20 cellular contexts compared by ENCODE assay signal in the genomic region with DNA sequence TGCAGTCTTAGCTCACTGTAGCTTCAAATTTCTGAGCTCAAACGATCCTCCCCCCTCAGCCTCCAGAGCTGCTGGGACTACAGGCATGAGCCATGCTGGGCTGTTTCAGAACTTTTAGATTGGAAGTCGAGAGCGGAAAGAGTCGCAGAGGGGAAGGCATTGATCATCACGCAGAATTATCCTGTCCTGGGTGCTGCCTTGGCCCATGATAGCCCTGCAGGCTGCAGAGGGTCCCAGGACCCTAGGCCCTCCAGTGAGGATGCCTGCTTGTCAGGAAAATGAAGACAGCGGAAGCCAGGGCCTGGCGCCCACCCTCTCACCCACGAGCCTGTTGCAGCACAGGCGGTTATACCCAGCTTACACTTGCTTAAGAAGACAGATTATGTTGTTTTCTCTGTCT. TPM values are rescaled to one million over a fixed set of nuclear protein-coding genes. Genes with fewer than 3 reads are reported as not detected.
DNase-seq lines count a peak whose midpoint lies in the region; ATAC-seq, FAIRE-seq and TF ChIP-seq lines count a peak whose summit lies in the region.
"Had no signal": no experiment of that assay in that cellular context is flagged by ENCODE, and none has a peak within 500 bp of the region (broad histone marks: within the 10 kb centered on the region; RNA-seq: fewer than 3 reads in every experiment).

No MANE protein-coding gene starts in this region.

- H3K4me3 Mint-ChIP-seq in activated CD8-positive, alpha-beta T cell treated with anti-CD3 and anti-CD28 coated beads, Interleukin-2, amount 10 ng/mL, durations not matched to agents 7 days and 5 days = no peak overlapping the region
- H3K4me3 Mint-ChIP-seq in activated CD8-positive, alpha-beta T cell treated with anti-CD3 and anti-CD28 coated beads for 36 hours = no peak overlapping the region
- H3K4me3 Mint-ChIP-seq in CD8-positive, alpha-beta T cell = peak overlapping the region; percentile 26
- no peak overlapping the region for H3K4me3 Mint-ChIP-seq in nephron progenitor cell
- H3K4me3 Mint-ChIP-seq: H9 had no signal

- H4K20me1 ChIP-seq in K562 (replicated peaks; ENCODE audit: control insufficient read depth, insufficient read depth, low read length) = peaks cover 43% of the 10 kb centered on the region

- TF ChIP-seq POLR2A in K562 (conservative IDR thresholded peaks at IDR 0.05) = no peak

- peak; percentile 11 for FAIRE-seq in K562 (lab: Jason Lieb, UNC)

- no peaks in the 10 kb centered on the region for H3K9me3 Mint-ChIP-seq in activated CD8-positive, alpha-beta T cell treated with anti-CD3 and anti-CD28 coated beads, Interleukin-2, amount 10 ng/mL, durations not matched to agents 7 days and 5 days (ENCODE audit: insufficient read depth)
- H3K9me3 Mint-ChIP-seq in activated CD8-positive, alpha-beta T cell treated with anti-CD3 and anti-CD28 coated beads for 36 hours = no peaks in the 10 kb centered on the region
- H3K9me3 Mint-ChIP-seq in CD8-positive, alpha-beta T cell = no peaks in the 10 kb centered on the region
- no peaks in the 10 kb centered on the region for H3K9me3 Mint-ChIP-seq in nephron progenitor cell
- H3K9me3 Mint-ChIP-seq: H9 had no signal

- H3K27ac ChIP-seq in CD8-positive, alpha-beta T cell (ENCODE audit: low read depth, low read length) = no peak overlapping the region
- H3K27ac ChIP-seq in K562 (ENCODE audit: extremely low read depth, low read depth, low read length) = peak overlapping the region; percentile 57; the same call in 1 of the 3 replicates
- H3K27ac ChIP-seq: colonic mucosa, ovary, upper lobe of right lung had no signal

- H3K27ac Mint-ChIP-seq in activated CD8-positive, alpha-beta T cell treated with anti-CD3 and anti-CD28 coated beads, Interleukin-2, amount 10 ng/mL, durations not matched to agents 7 days and 5 days = peak overlapping the region; percentile 98
- H3K27ac Mint-ChIP-seq in activated CD8-positive, alpha-beta T cell treated with anti-CD3 and anti-CD28 coated beads for 36 hours = no peak overlapping the region
- peak overlapping the region; percentile 92 for H3K27ac Mint-ChIP-seq in CD8-positive, alpha-beta T cell
- peak overlapping the region; percentile 95 for H3K27ac Mint-ChIP-seq in nephron progenitor cell

- DNase-seq in activated CD8-positive, alpha-beta T cell treated with anti-CD3 and anti-CD28 coated beads, Interleukin-2, amount 10 ng/mL, durations not matched to agents 7 days and 5 days = no peak
- DNase-seq in activated CD8-positive, alpha-beta T cell treated with anti-CD3 and anti-CD28 coated beads for 36 hours = no peak
- DNase-seq in CD8-positive, alpha-beta T cell = no peak
- DNase-seq in K562 (ENCODE audit: extremely low read depth in 1 of 4, low spot score in 3 of 4) = peak in 1 of 4 experiments; percentile 15
- DNase-seq in nephron progenitor cell = no peak
- DNase-seq in CD1c-positive myeloid dendritic cell (ENCODE audit: extremely low spot score) = no peak
- no peak for DNase-seq in NCI-H748 (lab: John Stamatoyannopoulos, UW; ENCODE audit: unreplicated experiment)
- DNase-seq: colonic mucosa, DMS 273 treated with DMSO at 0.1 percent for 48 hours, H9, NCI-H2081 treated with DMSO at 0.1 percent for 48 hours, NCI-H446, ovary, PC-9, right cardiac atrium, substantia nigra, T-helper 1 cell, upper lobe of right lung had no signal

- TF ChIP-seq CTCF in activated CD8-positive, alpha-beta T cell treated with anti-CD3 and anti-CD28 coated beads for 36 hours (IDR thresholded peaks at IDR 0.05) = no peak
- TF ChIP-seq CTCF in CD8-positive, alpha-beta T cell (IDR thresholded peaks at IDR 0.05) = no peak
- no peak for TF ChIP-seq CTCF in K562 (IDR thresholded peaks at IDR 0.05 in 2 of 3, conservative IDR thresholded peaks at IDR 0.05 in 1 of 3; ENCODE audit: insufficient read depth in 2 of 3, low read depth in 1 of 3, low read length in 3 of 3)
- no peak for TF ChIP-seq CTCF in nephron progenitor cell (IDR thresholded peaks at IDR 0.05)

- no peak overlapping the region for H3K4me3 ChIP-seq in CD8-positive, alpha-beta T cell (ENCODE audit: low read depth, low read length)
- no peak overlapping the region for H3K4me3 ChIP-seq in K562
- H3K4me3 ChIP-seq: colonic mucosa, lung, ovary, PC-9, upper lobe of right lung had no signal

- H3K9me3 ChIP-seq in CD8-positive, alpha-beta T cell (ENCODE audit: low read length) = no peaks in the 10 kb centered on the region
- H3K9me3 ChIP-seq in K562 (replicated peaks; ENCODE audit: control insufficient read depth, insufficient read depth, low read depth, low read length) = no peaks in the 10 kb centered on the region
- H3K9me3 ChIP-seq: colonic mucosa, ovary, upper lobe of right lung had no signal

- no peaks in the 10 kb centered on the region for H3K27me3 ChIP-seq in CD8-positive, alpha-beta T cell (ENCODE audit: insufficient read depth, low read length)
- no peaks in the 10 kb centered on the region for H3K27me3 ChIP-seq in K562 (ENCODE audit: control insufficient read depth in 2 of 2, insufficient read depth in 2 of 2, low read length in 2 of 2)
- H3K27me3 ChIP-seq: colonic mucosa, ovary, upper lobe of right lung had no signal

- peaks cover 72% of the 10 kb centered on the region for H3K4me1 Mint-ChIP-seq in activated CD8-positive, alpha-beta T cell treated with anti-CD3 and anti-CD28 coated beads, Interleukin-2, amount 10 ng/mL, durations not matched to agents 7 days and 5 days (ENCODE audit: low read depth)
- H3K4me1 Mint-ChIP-seq in activated CD8-positive, alpha-beta T cell treated with anti-CD3 and anti-CD28 coated beads for 36 hours (ENCODE audit: low read depth) = peaks cover 67% of the 10 kb centered on the region
- peaks cover 78% of the 10 kb centered on the region for H3K4me1 Mint-ChIP-seq in CD8-positive, alpha-beta T cell (ENCODE audit: low read depth)
- peaks cover 63% of the 10 kb centered on the region for H3K4me1 Mint-ChIP-seq in nephron progenitor cell

- H2AFZ ChIP-seq in K562 (ENCODE audit: low read depth, low read length) = no peak overlapping the region
- H2AFZ ChIP-seq: PC-9 had no signal

- peaks cover 46% of the 10 kb centered on the region for H3K36me3 Mint-ChIP-seq in activated CD8-positive, alpha-beta T cell treated with anti-CD3 and anti-CD28 coated beads, Interleukin-2, amount 10 ng/mL, durations not matched to agents 7 days and 5 days (ENCODE audit: low read depth)
- peaks cover 22% of the 10 kb centered on the region for H3K36me3 Mint-ChIP-seq in activated CD8-positive, alpha-beta T cell treated with anti-CD3 and anti-CD28 coated beads for 36 hours (ENCODE audit: low read depth)
- H3K36me3 Mint-ChIP-seq in CD8-positive, alpha-beta T cell = peaks cover 30% of the 10 kb centered on the region
- H3K36me3 Mint-ChIP-seq in nephron progenitor cell (ENCODE audit: low read depth) = peaks cover 9% of the 10 kb centered on the region

- intact Hi-C loops in activated CD8-positive, alpha-beta T cell treated with anti-CD3 and anti-CD28 coated beads for 36 hours (cut with micrococcal nuclease) = no loop called here
- intact Hi-C loops in CD8-positive, alpha-beta T cell (cut with DNase I, micrococcal nuclease) = no loop called here
- intact Hi-C loops in K562 (cut with micrococcal nuclease) = no loop called here

- POLR2A ChIA-PET in activated CD8-positive, alpha-beta T cell treated with anti-CD3 and anti-CD28 coated beads, Interleukin-2, amount 10 ng/mL, durations not matched to agents 7 days and 5 days (lab: Charles Lee) = no interaction called here
- POLR2A ChIA-PET in activated CD8-positive, alpha-beta T cell treated with anti-CD3 and anti-CD28 coated beads for 36 hours (lab: Charles Lee) = interaction anchor here (1.0 to 1.6 kb wide), 2 partner anchors 70 to 77 kb away, joined by 3 to 6 read pairs; no protein-coding TSS in a partner anchor
- POLR2A ChIA-PET in CD8-positive, alpha-beta T cell (lab: Charles Lee) = interaction anchor here (1.1 to 1.3 kb wide), 2 partner anchors 10 to 32 kb away, joined by 3 to 4 read pairs; no protein-coding TSS in a partner anchor
- POLR2A ChIA-PET in K562 (lab: Yijun Ruan, JAX) = interaction anchor here (0.7 to 3.1 kb wide), 6 partner anchors 9 to 327 kb away, joined by 3 to 14 read pairs (median 4); partner anchors contain the start of gene TMEM181

- CTCF ChIA-PET in activated CD8-positive, alpha-beta T cell treated with anti-CD3 and anti-CD28 coated beads, Interleukin-2, amount 10 ng/mL, durations not matched to agents 7 days and 5 days (lab: Charles Lee) = interaction anchor here (0.8 to 1.9 kb wide), 3 partner anchors 16 to 42 kb away, joined by 3 to 4 read pairs (median 4); no protein-coding TSS in a partner anchor
- CTCF ChIA-PET in activated CD8-positive, alpha-beta T cell treated with anti-CD3 and anti-CD28 coated beads for 36 hours (lab: Charles Lee) = interaction anchor here (1.2 to 1.5 kb wide), 2 partner anchors 10 to 355 kb away, joined by 4 to 5 read pairs; partner anchors contain the start of gene TMEM181
- CTCF ChIA-PET in CD8-positive, alpha-beta T cell (lab: Charles Lee) = interaction anchor here (1.5 to 2.8 kb wide), 3 partner anchors 10 to 348 kb away, joined by 3 to 8 read pairs (median 6); no protein-coding TSS in a partner anchor
- CTCF ChIA-PET in K562 (lab: Yijun Ruan, JAX; ENCODE audit: low intra/inter-chr PET ratio) = no interaction called here

- peaks cover 8% of the 10 kb centered on the region for H3K36me3 ChIP-seq in CD8-positive, alpha-beta T cell (ENCODE audit: insufficient read depth, low read length)
- H3K36me3 ChIP-seq in K562 (ENCODE audit: control insufficient read depth, insufficient read depth, low read length) = peaks cover 38% of the 10 kb centered on the region; the same call in 2 of the 3 replicates
- H3K36me3 ChIP-seq: colonic mucosa, ovary had no signal

- BruUV-seq in K562 (replicated peaks; lab: Mats Ljungman, UMichigan) = no TSS peak

- in situ Hi-C loops in K562 (cut with MboI) = no loop called here

- ATAC-seq in activated CD8-positive, alpha-beta T cell treated with anti-CD3 and anti-CD28 coated beads, Interleukin-2, amount 10 ng/mL, durations not matched to agents 7 days and 5 days = no peak
- no peak for ATAC-seq in activated CD8-positive, alpha-beta T cell treated with anti-CD3 and anti-CD28 coated beads for 36 hours
- no peak for ATAC-seq in CD8-positive, alpha-beta T cell
- no peak for ATAC-seq in K562
- no peak for ATAC-seq in HG02852 (IDR thresholded peaks at IDR 0.05; ENCODE audit: unreplicated experiment)
- ATAC-seq: right cardiac atrium, upper lobe of right lung had no signal

- no peaks in the 10 kb centered on the region for H3K27me3 Mint-ChIP-seq in activated CD8-positive, alpha-beta T cell treated with anti-CD3 and anti-CD28 coated beads, Interleukin-2, amount 10 ng/mL, durations not matched to agents 7 days and 5 days (ENCODE audit: low read depth)
- H3K27me3 Mint-ChIP-seq in activated CD8-positive, alpha-beta T cell treated with anti-CD3 and anti-CD28 coated beads for 36 hours = no peaks in the 10 kb centered on the region
- H3K27me3 Mint-ChIP-seq in CD8-positive, alpha-beta T cell (ENCODE audit: low read depth) = no peaks in the 10 kb centered on the region
- peaks cover 5% of the 10 kb centered on the region for H3K27me3 Mint-ChIP-seq in nephron progenitor cell (ENCODE audit: low read depth, poor library complexity)

- H3K4me1 ChIP-seq in CD8-positive, alpha-beta T cell (ENCODE audit: insufficient read depth, low read length) = peaks cover 48% of the 10 kb centered on the region
- H3K4me1 ChIP-seq in K562 (replicated peaks in 1 of 2; ENCODE audit: control insufficient read depth in 2 of 2, insufficient read depth in 2 of 2, low read length in 2 of 2) = peaks cover 24 to 55% of the 10 kb centered on the region in 2 experiments

- H3K9ac ChIP-seq in K562 (ENCODE audit: insufficient read depth in 1 of 2, low read depth in 2 of 2, low read length in 2 of 2) = peak overlapping the region in 1 of 2 experiments; percentile 54; a peak in 1 of 4 replicates

- peaks cover 15% of the 10 kb centered on the region for H3K9me1 ChIP-seq in K562 (ENCODE audit: control insufficient read depth, insufficient read depth, low read length)

- no peak for TF ChIP-seq RAD21 in K562 (CRISPR knock-in tag; conservative IDR thresholded peaks at IDR 0.05 in 1 of 2, IDR thresholded peaks at IDR 0.05 in 1 of 2)

- H3K4me2 ChIP-seq in K562 (ENCODE audit: insufficient read depth, low read length) = no peak overlapping the region
- H3K4me2 ChIP-seq: PC-9 had no signal

- peaks cover 91% of the 10 kb centered on the region for H3K79me2 ChIP-seq in K562 (ENCODE audit: control insufficient read depth, insufficient read depth, low read length)

- TF ChIP-seq EP300 in K562 (IDR thresholded peaks at IDR 0.05; ENCODE audit: low read length) = no peak

- WGBS in K562 (ENCODE audit: insufficient coverage, low coverage, missing lambda C conversion rate) = 77% methylated on average over 9 of the region's 9 CpGs

RNA-seq across cellular contexts. Expression of gene TMEM181, which starts 9.1 kb away (rescaled TPM):
- 10 to 100 TPM; 15.0 to 15.2 TPM for total RNA-seq in activated CD8-positive, alpha-beta T cell treated with anti-CD3 and anti-CD28 coated beads, Interleukin-2, amount 10 ng/mL, durations not matched to agents 7 days and 5 days
- 10 to 100 TPM; 10.0 to 10.1 TPM for total RNA-seq in activated CD8-positive, alpha-beta T cell treated with anti-CD3 and anti-CD28 coated beads for 36 hours
- total RNA-seq in CD8-positive, alpha-beta T cell = 10 to 100 TPM in 1 of 2 experiments, 1 to 10 TPM in 1; 9.3 to 10.3 TPM
- 36.6 and 77.1 TPM in 2 replicates for total RNA-seq in K562 (2011; cell fraction: chromatin; rRNA removed; ENCODE audit: low replicate concordance)
- total RNA-seq in K562 (2011; cell fraction: nucleolus; rRNA removed) = 21.0 and 25.4 TPM in 2 replicates
- 41.9 and 56.9 TPM in 2 replicates for total RNA-seq in K562 (2011; cell fraction: nucleoplasm; rRNA removed)
- total RNA-seq in K562 (2014; rRNA removed) (10.9 and 14.8 TPM in 2 replicates), K562 (2014; rRNA removed; fragmentation: Illumina TruSeq; extraction: Trizol) (26.0 and 27.2 TPM in 2 replicates), K562 (2015; rRNA removed; fragmentation: Illumina TruSeq; extraction: Trizol) (23.0 and 24.3 TPM in 2 replicates), K562 (2021) (17.3 and 19.2 TPM in 2 replicates)
- polyA plus RNA-seq in K562 (2011; rRNA removed) (23.6 and 26.0 TPM in 2 replicates), K562 (2014; fragmentation: Illumina TruSeq; extraction: Trizol) (19.0 and 22.6 TPM in 2 replicates), K562 (2014; fragmentation: Nextera tagmentation; extraction: Ambion mirVana) (1 to 10 TPM; 5.6 to 7.6 TPM), K562 (2014; rRNA removed) (19.9 and 22.0 TPM in 2 replicates)
- 8.5 and 15.4 TPM in 2 replicates for polyA plus RNA-seq in K562 (2011; cell fraction: cytosol; rRNA removed)
- polyA plus RNA-seq in K562 (2011; cell fraction: nucleus; rRNA removed) = 19.9 and 23.7 TPM in 2 replicates
- polyA plus RNA-seq in K562 (2012) = 14.1 and 17.3 TPM in 2 replicates
- polyA minus RNA-seq in K562 (2011; rRNA and poly(A)+ RNA removed) = 30.4 and 31.4 TPM in 2 replicates
- 15.7 TPM in 2 replicates for polyA minus RNA-seq in K562 (2011; cell fraction: cytosol; rRNA and poly(A)+ RNA removed)
- polyA minus RNA-seq in K562 (2011; cell fraction: nucleus; rRNA and poly(A)+ RNA removed) = 9.8 and 14.0 TPM in 2 replicates
